ENCODE assay signal across 8 cellular contexts in the genomic region with DNA sequence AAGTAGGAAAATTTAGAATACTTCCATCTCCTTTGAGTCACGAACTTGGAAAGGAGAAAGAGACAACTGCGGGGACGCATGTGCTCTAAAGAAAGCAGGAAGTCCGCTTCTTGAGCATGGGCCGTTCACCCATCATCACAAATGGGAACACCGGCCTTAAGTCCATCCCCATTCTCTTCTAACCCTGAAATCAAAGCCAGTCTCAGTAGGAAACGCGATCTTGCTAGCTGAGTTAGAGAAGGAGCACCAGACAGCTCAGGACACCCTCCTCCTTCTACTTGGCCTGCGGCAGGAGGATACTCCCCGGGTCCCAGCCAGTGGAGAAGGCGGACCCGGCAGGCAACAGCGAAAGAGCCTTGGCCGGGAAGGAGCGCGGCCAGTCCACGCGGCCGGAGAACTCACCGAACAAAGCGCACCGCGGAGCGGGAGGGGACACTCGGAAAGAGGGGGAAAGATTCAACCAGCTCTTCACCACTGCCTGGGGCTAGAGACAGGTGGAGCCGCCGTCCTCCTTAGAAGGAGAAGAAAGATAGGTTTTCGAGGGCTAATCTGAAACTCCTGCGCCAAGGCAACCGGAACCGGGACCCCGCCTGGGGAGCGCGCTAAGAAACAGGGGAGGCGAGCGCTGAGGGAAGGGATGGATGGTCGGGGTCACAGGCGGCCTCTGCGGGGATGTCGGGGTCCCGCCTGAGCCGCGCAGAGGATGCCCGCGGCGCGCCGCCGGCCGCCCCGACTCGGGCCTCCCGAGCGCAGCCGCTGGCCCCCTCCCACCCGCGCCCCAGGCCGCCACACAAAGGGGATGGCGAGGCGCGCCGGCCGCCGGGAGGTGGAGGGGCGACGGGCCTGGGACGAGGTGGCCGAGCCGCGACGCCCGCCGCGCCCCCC. TPM values are rescaled to one million over a fixed set of nuclear protein-coding genes. Genes with fewer than 3 reads are reported as not detected.
DNase-seq lines count a peak whose midpoint lies in the region; ATAC-seq and TF ChIP-seq lines count a peak whose summit lies in the region.

No MANE protein-coding gene starts in this region.

- in situ Hi-C loops in astrocyte of the spinal cord (cut with HindIII; ENCODE audit: low sequenced_read_pairs) (no loop called here), gastrocnemius medialis (cut with MboI; ENCODE audit: low sequenced_read_pairs in 4 of 4) (loop anchor here in 1 of 4 donors (25.0 kb wide), 1 partner anchor 754 kb away; the partner anchor contains the start of gene CMC1)

- H3K27me3 Mint-ChIP-seq in T-cell = no peaks in the 10 kb centered on the region

- no peaks in the 10 kb centered on the region for H3K36me3 Mint-ChIP-seq in T-cell

- no peaks in the 10 kb centered on the region for H3K9me3 Mint-ChIP-seq in T-cell

- no peaks in the 10 kb centered on the region for H3K36me3 ChIP-seq in iPS-18a (ENCODE audit: control insufficient read depth, low read depth, low read length)
- no peaks in the 10 kb centered on the region for H3K36me3 ChIP-seq in gastrocnemius medialis

- no peaks in the 10 kb centered on the region for H3K27me3 ChIP-seq in iPS-18a (ENCODE audit: control insufficient read depth, insufficient read depth, low read length)
- no peaks in the 10 kb centered on the region for H3K27me3 ChIP-seq in gastrocnemius medialis

- H3K4me3 ChIP-seq in astrocyte of the spinal cord (ENCODE audit: low read depth, low read length) = peak overlapping the region; percentile 92
- H3K4me3 ChIP-seq in iPS-18a (ENCODE audit: low read length) = peak overlapping the region; percentile 85
- H3K4me3 ChIP-seq in gastrocnemius medialis = peak overlapping the region; percentile 66 to 96 (median 80)

- ATAC-seq in GM21526 (IDR thresholded peaks at IDR 0.05; ENCODE audit: low FRiP score, unreplicated experiment) (peak; percentile 26), T-cell (replicated peaks in 1 of 4) (peak; percentile 1 to 15 (median 5)), gastrocnemius medialis (peak; percentile 25 to 35)

- no peak overlapping the region for H3K27ac ChIP-seq in iPS-18a (ENCODE audit: low read length)
- H3K27ac ChIP-seq in gastrocnemius medialis = peak overlapping the region; percentile 80 to 96 (median 88)

- CTCF ChIA-PET in T-cell (lab: Charles Lee) = interaction anchor here (0.5 to 1.5 kb wide), 6 partner anchors 12 to 273 kb away, joined by 3 to 6 read pairs (median 3); no protein-coding TSS in a partner anchor

- peaks cover 8% of the 10 kb centered on the region for H3K4me1 ChIP-seq in iPS-18a (ENCODE audit: control insufficient read depth, low read depth, low read length)
- peaks cover 9 to 28% of the 10 kb centered on the region in 2 donors for H3K4me1 ChIP-seq in gastrocnemius medialis

- peak in 1 of 2 donors; percentile 48 for TF ChIP-seq POLR2A in gastrocnemius medialis (IDR thresholded peaks at IDR 0.05)

- TF ChIP-seq CTCF in astrocyte of the spinal cord (IDR thresholded peaks at IDR 0.05; ENCODE audit: low read depth, low read length) = no peak
- TF ChIP-seq CTCF in gastrocnemius medialis (IDR thresholded peaks at IDR 0.05 in 4 of 5, conservative IDR thresholded peaks at IDR 0.05 in 1 of 5) = no peak

- POLR2A ChIA-PET in T-cell (lab: Charles Lee) = interaction anchor here in 1 of 2 donors (1.0 kb wide), 1 partner anchor 8 kb away, joined by 4 read pairs; no protein-coding TSS in a partner anchor

- intact Hi-C loops in gastrocnemius medialis (cut with DNase I; ENCODE audit: low total_unique reads) = loop anchor here (1.0 to 10.0 kb wide), 4 partner anchors 161 to 1819 kb away; partner anchors contain the start of genes AZI2, TOP2B and ZCWPW2

- H3K4me3 Mint-ChIP-seq in T-cell = peak overlapping the region; percentile 99 to 100 (median 100)

- DNase-seq in GM04503 (ENCODE audit: low read depth) = peak; percentile 39
- DNase-seq in HuH-7 (ENCODE audit: low spot score) = peak; percentile 57
- peak in 23 of 34 experiments; percentile 3 to 43 (median 12) for DNase-seq in T-cell
- DNase-seq in astrocyte of the spinal cord (ENCODE audit: low read depth, low spot score) = peak; percentile 81
- peak; percentile 26 to 33 for DNase-seq in gastrocnemius medialis
- no peak for DNase-seq in amniotic stem cell (lab: John Stamatoyannopoulos, UW)

- H3K9me3 ChIP-seq in iPS-18a (ENCODE audit: control insufficient read depth, low read depth, low read length) = no peaks in the 10 kb centered on the region
- H3K9me3 ChIP-seq in gastrocnemius medialis = no peaks in the 10 kb centered on the region

- peaks cover 47 to 49% (median 49%) of the 10 kb centered on the region in 3 donors for H3K4me1 Mint-ChIP-seq in T-cell

- peak overlapping the region; percentile 96 to 97 for H3K27ac Mint-ChIP-seq in T-cell

- peak overlapping the region; percentile 90 for H3K9ac ChIP-seq in iPS-18a (ENCODE audit: low read length)

RNA-seq across cellular contexts. Expression of gene SLC4A7, which starts 0.8 kb away (rescaled TPM):
- total RNA-seq in T-cell = 10 to 100 TPM; 47.4 to 66.4 (median 55.5) TPM
- 10 to 100 TPM in 3 of 4 donors, 1 to 10 TPM in 1; 7.5 to 19.8 (median 12.8) TPM for total RNA-seq in gastrocnemius medialis
